1 cellular context compared by ENCODE assay signal in the genomic region with DNA sequence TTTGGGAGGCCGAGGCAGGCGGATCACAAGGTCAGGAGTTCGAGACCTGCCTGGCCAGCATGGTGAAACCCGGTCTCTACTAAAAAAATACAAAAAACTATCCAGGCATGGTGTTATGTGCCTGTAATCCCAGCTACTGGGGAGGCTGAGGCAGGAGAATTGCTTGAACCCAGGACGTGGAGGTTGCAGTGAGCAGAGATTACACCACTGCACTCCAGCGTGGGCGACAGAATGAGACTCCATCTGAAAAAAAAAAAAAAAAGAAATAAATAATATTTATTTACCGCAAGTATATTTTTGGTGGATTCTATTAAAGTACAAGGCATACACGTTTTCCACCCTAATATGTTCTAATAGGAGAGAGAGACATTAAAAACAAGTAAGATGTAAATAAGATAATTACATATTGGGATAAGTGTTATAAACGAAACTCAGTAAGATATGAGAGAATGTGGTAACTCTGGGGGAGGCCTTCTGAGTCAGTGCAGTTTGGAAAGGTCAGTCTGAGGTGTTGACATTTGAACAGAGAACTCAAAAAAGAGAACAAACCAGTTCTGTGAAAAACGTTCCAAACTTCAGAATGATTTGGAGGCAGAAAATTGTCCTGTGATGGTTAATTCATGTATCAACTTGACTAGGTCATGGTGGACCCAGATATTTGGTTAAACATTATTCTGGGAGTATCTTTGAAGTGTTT.
TF ChIP-seq lines count a peak whose summit lies in the region.

No MANE protein-coding gene starts in this region.

TF ChIP-seq in K562, 482 proteins besides CTCF, POLR2A, EP300 and RAD21 (continued from another document):
- TF ChIP-seq, protein P1, sequence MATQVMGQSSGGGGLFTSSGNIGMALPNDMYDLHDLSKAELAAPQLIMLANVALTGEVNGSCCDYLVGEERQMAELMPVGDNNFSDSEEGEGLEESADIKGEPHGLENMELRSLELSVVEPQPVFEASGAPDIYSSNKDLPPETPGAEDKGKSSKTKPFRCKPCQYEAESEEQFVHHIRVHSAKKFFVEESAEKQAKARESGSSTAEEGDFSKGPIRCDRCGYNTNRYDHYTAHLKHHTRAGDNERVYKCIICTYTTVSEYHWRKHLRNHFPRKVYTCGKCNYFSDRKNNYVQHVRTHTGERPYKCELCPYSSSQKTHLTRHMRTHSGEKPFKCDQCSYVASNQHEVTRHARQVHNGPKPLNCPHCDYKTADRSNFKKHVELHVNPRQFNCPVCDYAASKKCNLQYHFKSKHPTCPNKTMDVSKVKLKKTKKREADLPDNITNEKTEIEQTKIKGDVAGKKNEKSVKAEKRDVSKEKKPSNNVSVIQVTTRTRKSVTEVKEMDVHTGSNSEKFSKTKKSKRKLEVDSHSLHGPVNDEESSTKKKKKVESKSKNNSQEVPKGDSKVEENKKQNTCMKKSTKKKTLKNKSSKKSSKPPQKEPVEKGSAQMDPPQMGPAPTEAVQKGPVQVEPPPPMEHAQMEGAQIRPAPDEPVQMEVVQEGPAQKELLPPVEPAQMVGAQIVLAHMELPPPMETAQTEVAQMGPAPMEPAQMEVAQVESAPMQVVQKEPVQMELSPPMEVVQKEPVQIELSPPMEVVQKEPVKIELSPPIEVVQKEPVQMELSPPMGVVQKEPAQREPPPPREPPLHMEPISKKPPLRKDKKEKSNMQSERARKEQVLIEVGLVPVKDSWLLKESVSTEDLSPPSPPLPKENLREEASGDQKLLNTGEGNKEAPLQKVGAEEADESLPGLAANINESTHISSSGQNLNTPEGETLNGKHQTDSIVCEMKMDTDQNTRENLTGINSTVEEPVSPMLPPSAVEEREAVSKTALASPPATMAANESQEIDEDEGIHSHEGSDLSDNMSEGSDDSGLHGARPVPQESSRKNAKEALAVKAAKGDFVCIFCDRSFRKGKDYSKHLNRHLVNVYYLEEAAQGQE (CRISPR knock-in tag; IDR thresholded peaks at IDR 0.05; ENCODE audit: low read depth): no peak
- TF ChIP-seq JUND (IDR thresholded peaks at IDR 0.05; ENCODE audit: borderline replicate concordance, low read depth, low read length): peak; percentile 14; the same call in 1 of the 2 replicates
- no peak for TF ChIP-seq JUND (tag; IDR thresholded peaks at IDR 0.05; ENCODE audit: borderline replicate concordance, low read depth, low read length)
- TF ChIP-seq, protein P2, sequence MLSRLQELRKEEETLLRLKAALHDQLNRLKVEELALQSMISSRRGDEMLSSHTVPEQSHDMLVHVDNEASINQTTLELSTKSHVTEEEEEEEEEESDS (CRISPR knock-in tag; IDR thresholded peaks at IDR 0.05): no peak
- peak; percentile 61; the same call in 1 of the 2 replicates for TF ChIP-seq FOXM1 (IDR thresholded peaks at IDR 0.05; ENCODE audit: low read depth)
- no peak for TF ChIP-seq FOXM1 (CRISPR knock-in tag; IDR thresholded peaks at IDR 0.05; ENCODE audit: low read depth)
- TF ChIP-seq MEIS2 (IDR thresholded peaks at IDR 0.05; ENCODE audit: partially characterized antibody): peak; percentile 24
- TF ChIP-seq EGR1 (conservative IDR thresholded peaks at IDR 0.05): peak; percentile 46
- TF ChIP-seq, protein P3, sequence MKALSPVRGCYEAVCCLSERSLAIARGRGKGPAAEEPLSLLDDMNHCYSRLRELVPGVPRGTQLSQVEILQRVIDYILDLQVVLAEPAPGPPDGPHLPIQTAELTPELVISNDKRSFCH (CRISPR knock-in tag; IDR thresholded peaks at IDR 0.05): no peak
- TF ChIP-seq, protein P3 (tag; IDR thresholded peaks at IDR 0.05): peak; percentile 90
- no peak for TF ChIP-seq FOXJ2 (tag; IDR thresholded peaks at IDR 0.05)
- TF ChIP-seq, protein P4, sequence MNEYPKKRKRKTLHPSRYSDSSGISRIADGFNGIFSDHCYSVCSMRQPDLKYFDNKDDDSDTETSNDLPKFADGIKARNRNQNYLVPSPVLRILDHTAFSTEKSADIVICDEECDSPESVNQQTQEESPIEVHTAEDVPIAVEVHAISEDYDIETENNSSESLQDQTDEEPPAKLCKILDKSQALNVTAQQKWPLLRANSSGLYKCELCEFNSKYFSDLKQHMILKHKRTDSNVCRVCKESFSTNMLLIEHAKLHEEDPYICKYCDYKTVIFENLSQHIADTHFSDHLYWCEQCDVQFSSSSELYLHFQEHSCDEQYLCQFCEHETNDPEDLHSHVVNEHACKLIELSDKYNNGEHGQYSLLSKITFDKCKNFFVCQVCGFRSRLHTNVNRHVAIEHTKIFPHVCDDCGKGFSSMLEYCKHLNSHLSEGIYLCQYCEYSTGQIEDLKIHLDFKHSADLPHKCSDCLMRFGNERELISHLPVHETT (CRISPR knock-in tag; conservative IDR thresholded peaks at IDR 0.05 in 1 of 2, IDR thresholded peaks at IDR 0.05 in 1 of 2): no peak
